Comparison of ENCODE assay signal across 8 cellular contexts in the genomic region with DNA sequence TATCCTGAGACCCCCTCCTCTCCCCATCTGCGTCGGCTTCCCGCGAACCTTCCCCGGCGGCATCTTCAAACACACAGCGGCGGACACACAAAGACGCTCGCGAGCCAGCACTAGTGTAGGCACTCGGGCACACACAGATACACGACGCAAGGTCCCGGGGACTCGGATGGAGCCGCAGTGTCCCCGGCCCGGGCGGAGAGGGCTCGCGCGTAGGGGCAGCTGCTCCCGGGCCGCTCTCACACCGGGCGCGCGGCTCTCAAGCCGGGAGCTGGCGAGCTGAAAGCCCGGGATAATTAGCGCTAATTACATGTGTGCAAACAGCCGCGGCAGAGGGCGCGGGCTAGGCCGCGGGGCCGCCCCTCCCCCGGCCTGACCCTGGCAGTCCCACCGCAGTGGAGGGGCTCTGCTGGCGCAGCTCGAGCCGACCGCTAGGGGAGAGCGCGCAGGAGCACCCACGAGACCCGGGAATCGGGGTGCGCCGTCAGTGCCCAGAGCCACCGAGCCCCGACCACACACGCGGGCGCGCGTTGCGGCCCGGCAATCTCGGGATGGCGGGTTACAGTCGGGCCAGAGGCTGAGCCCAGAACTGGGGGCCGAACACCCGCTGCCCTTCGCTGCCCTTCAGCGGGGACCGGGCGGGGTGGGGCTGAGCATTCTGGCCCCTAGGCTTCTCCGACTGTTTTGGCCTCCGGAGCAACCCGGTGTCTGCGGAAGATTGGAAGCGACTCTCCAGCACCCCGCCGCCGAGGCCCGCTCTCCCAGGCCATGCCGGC.
DNase-seq lines count a peak whose midpoint lies in the region; ATAC-seq and TF ChIP-seq lines count a peak whose summit lies in the region.

No MANE protein-coding gene starts in this region.

- H3K27ac ChIP-seq in HUES6 (ENCODE audit: low read depth, low read length), result no peak overlapping the region
- no peak overlapping the region for H3K27ac ChIP-seq in left ventricle myocardium inferior (replicated peaks)
- no peak overlapping the region for H3K27ac ChIP-seq in Karpas-422 (ENCODE audit: low read length)

- intact Hi-C loops in Caco-2 (cut with micrococcal nuclease; ENCODE audit: unreplicated experiment), result loop anchor here (1.0 to 10.0 kb wide), 6 partner anchors 182 to 535 kb away; no protein-coding TSS in a partner anchor
- intact Hi-C loops in left ventricle myocardium inferior (cut with micrococcal nuclease), result loop anchor here (5.0 to 10.0 kb wide), 2 partner anchors 182 to 275 kb away; partner anchors contain the start of gene FOXD2
- intact Hi-C loops in sciatic nerve (cut with DNase I), result loop anchor here (5.0 kb wide), 1 partner anchor 127 kb away; no protein-coding TSS in a partner anchor

- peak; percentile 56 to 65 for DNase-seq in Caco-2
- DNase-seq in activated T-cell treated with anti-CD3 and anti-CD28 coated beads, Interleukin-2, amount 50 U/mL, for 4 hours, result no peak
- no peak for DNase-seq in left ventricle myocardium inferior
- peak; percentile 73 for DNase-seq in sciatic nerve (ENCODE audit: low spot score)
- DNase-seq in Karpas-422, result no peak

- H3K4me1 ChIP-seq in Caco-2 (0 out of 2 replicates have a peak, but pooled peaks cover 7% of the 10 kb centered on the region), HUES6 (ENCODE audit: control insufficient read depth, insufficient read depth, low read length) (peaks cover 15% of the 10 kb centered on the region), left ventricle myocardium inferior (peaks cover 30% of the 10 kb centered on the region), Karpas-422 (ENCODE audit: low read length) (peaks cover 29% of the 10 kb centered on the region)

- H3K9ac ChIP-seq in HUES6 (ENCODE audit: low read length) (peak overlapping the region; percentile 41), Karpas-422 (ENCODE audit: low read length) (no peak overlapping the region)

- H3K27ac Mint-ChIP-seq in Caco-2 (ENCODE audit: unreplicated experiment), result peak overlapping the region; percentile 45

- H3K4me3 ChIP-seq in Caco-2 (ENCODE audit: low read depth, low read length) (peak overlapping the region; percentile 59), HUES6 (ENCODE audit: low read depth, low read length) (peak overlapping the region; percentile 73), left ventricle myocardium inferior (peak overlapping the region; percentile 64), Karpas-422 (ENCODE audit: low read length) (no peak overlapping the region)

- H3K4me3 Mint-ChIP-seq in Caco-2 (ENCODE audit: unreplicated experiment), result peak overlapping the region; percentile 73
- H3K4me3 Mint-ChIP-seq in activated T-cell treated with anti-CD3 and anti-CD28 coated beads, Interleukin-2, amount 50 U/mL, for 4 hours, result no peak overlapping the region

- no peak overlapping the region for H2AFZ ChIP-seq in Karpas-422 (ENCODE audit: low read length)

- H3K79me2 ChIP-seq in Karpas-422 (ENCODE audit: low read length), result no peaks in the 10 kb centered on the region

- no peaks in the 10 kb centered on the region for H3K36me3 ChIP-seq in Caco-2 (ENCODE audit: control insufficient read depth, insufficient read depth, low read length)
- no peaks in the 10 kb centered on the region for H3K36me3 ChIP-seq in HUES6 (ENCODE audit: control insufficient read depth, insufficient read depth, low read length)
- H3K36me3 ChIP-seq in left ventricle myocardium inferior, result no peaks in the 10 kb centered on the region
- no peaks in the 10 kb centered on the region for H3K36me3 ChIP-seq in Karpas-422 (ENCODE audit: insufficient read depth, low read length)

- H3K9me3 ChIP-seq in Caco-2 (no peaks in the 10 kb centered on the region), HUES6 (ENCODE audit: control insufficient read depth, insufficient read depth, low read depth, low read length) (no peaks in the 10 kb centered on the region), left ventricle myocardium inferior (replicated peaks) (no peaks in the 10 kb centered on the region), Karpas-422 (ENCODE audit: low read length) (no peaks in the 10 kb centered on the region)

- no TSS peak for BruUV-seq in Caco-2 (replicated peaks; lab: Mats Ljungman, UMichigan)

- no peaks in the 10 kb centered on the region for H3K9me3 Mint-ChIP-seq in Caco-2 (ENCODE audit: unreplicated experiment)
- H3K9me3 Mint-ChIP-seq in activated T-cell treated with anti-CD3 and anti-CD28 coated beads, Interleukin-2, amount 50 U/mL, for 4 hours, result no peaks in the 10 kb centered on the region

- H3K27me3 ChIP-seq in Caco-2 (replicated peaks; ENCODE audit: control insufficient read depth, insufficient read depth, low read length) (no peaks in the 10 kb centered on the region), HUES6 (ENCODE audit: control insufficient read depth, insufficient read depth, low read length) (peaks cover 98% of the 10 kb centered on the region), left ventricle myocardium inferior (ENCODE audit: low read depth) (peaks cover 100% of the 10 kb centered on the region), Karpas-422 (ENCODE audit: low read length) (no peaks in the 10 kb centered on the region)

- no peaks in the 10 kb centered on the region for H4K20me1 ChIP-seq in Karpas-422 (ENCODE audit: insufficient read depth, low read depth, low read length)

- CTCF ChIA-PET in Caco-2 (lab: Charles Lee), result interaction anchor here (0.6 to 3.7 kb wide), 11 partner anchors 9 to 527 kb away, joined by 3 to 48 read pairs (median 4); partner anchors contain the start of gene FOXD2

- H3K36me3 Mint-ChIP-seq in Caco-2 (ENCODE audit: insufficient read depth, unreplicated experiment), result no peaks in the 10 kb centered on the region
- no peaks in the 10 kb centered on the region for H3K36me3 Mint-ChIP-seq in activated T-cell treated with anti-CD3 and anti-CD28 coated beads, Interleukin-2, amount 50 U/mL, for 4 hours (ENCODE audit: insufficient read depth)

- peak; percentile 29 to 56 for ATAC-seq in activated T-cell treated with anti-CD3 and anti-CD28 coated beads, Interleukin-2, amount 50 U/mL, for 4 hours
- ATAC-seq in sciatic nerve, result peak; percentile 39
- no peak for ATAC-seq in GM18502 (IDR thresholded peaks at IDR 0.05; ENCODE audit: poor library complexity, unreplicated experiment)
- no peak for ATAC-seq in HG03135 (IDR thresholded peaks at IDR 0.05; ENCODE audit: unreplicated experiment)

- no peaks in the 10 kb centered on the region for H3K27me3 Mint-ChIP-seq in Caco-2 (ENCODE audit: insufficient read depth, unreplicated experiment)
- peaks cover 76% of the 10 kb centered on the region for H3K27me3 Mint-ChIP-seq in activated T-cell treated with anti-CD3 and anti-CD28 coated beads, Interleukin-2, amount 50 U/mL, for 4 hours (ENCODE audit: low read depth)

- peaks cover 6% of the 10 kb centered on the region for H3K4me1 Mint-ChIP-seq in Caco-2 (ENCODE audit: low read depth, unreplicated experiment)
- peaks cover 10% of the 10 kb centered on the region for H3K4me1 Mint-ChIP-seq in activated T-cell treated with anti-CD3 and anti-CD28 coated beads, Interleukin-2, amount 50 U/mL, for 4 hours (ENCODE audit: low read depth)

- POLR2A ChIA-PET in Caco-2 (lab: Charles Lee), result interaction anchor here (0.5 kb wide), 1 partner anchor 272 kb away, joined by 3 read pairs; the partner anchor contains the start of gene FOXD2

- TF ChIP-seq CTCF in Caco-2 (IDR thresholded peaks at IDR 0.05; ENCODE audit: insufficient read depth in 1 of 2, low read depth in 1 of 2, low read length in 1 of 2, severe bottlenecking in 1 of 2, unreplicated experiment in 1 of 2) (peak; percentile 16 to 62), left ventricle myocardium inferior (IDR thresholded peaks at IDR 0.05; ENCODE audit: borderline replicate concordance) (peak; percentile 49)

- no peaks in the 10 kb centered on the region for H3K9me2 ChIP-seq in Karpas-422 (replicated peaks; ENCODE audit: insufficient read depth, low read length)

- H3K4me2 ChIP-seq in Karpas-422 (ENCODE audit: low read depth, low read length, poor library complexity, severe bottlenecking), result no peak overlapping the region

Comparison
In these comparisons a context has a peak if more than half of its experiments do, and no peak if none do; other contexts are left out.
1. DNase-seq: peak in Caco-2 (2 of 2) and sciatic nerve (single experiment); none in activated T-cell treated with anti-CD3 and anti-CD28 coated beads, Interleukin-2, amount 50 U/mL, for 4 hours (single experiment), left ventricle myocardium inferior (single experiment) and Karpas-422 (single experiment).
2. ATAC-seq: peak in activated T-cell treated with anti-CD3 and anti-CD28 coated beads, Interleukin-2, amount 50 U/mL, for 4 hours (2 of 2) and sciatic nerve (single experiment); none in GM18502 (single experiment) and HG03135 (single experiment).